In the genomic region with DNA sequence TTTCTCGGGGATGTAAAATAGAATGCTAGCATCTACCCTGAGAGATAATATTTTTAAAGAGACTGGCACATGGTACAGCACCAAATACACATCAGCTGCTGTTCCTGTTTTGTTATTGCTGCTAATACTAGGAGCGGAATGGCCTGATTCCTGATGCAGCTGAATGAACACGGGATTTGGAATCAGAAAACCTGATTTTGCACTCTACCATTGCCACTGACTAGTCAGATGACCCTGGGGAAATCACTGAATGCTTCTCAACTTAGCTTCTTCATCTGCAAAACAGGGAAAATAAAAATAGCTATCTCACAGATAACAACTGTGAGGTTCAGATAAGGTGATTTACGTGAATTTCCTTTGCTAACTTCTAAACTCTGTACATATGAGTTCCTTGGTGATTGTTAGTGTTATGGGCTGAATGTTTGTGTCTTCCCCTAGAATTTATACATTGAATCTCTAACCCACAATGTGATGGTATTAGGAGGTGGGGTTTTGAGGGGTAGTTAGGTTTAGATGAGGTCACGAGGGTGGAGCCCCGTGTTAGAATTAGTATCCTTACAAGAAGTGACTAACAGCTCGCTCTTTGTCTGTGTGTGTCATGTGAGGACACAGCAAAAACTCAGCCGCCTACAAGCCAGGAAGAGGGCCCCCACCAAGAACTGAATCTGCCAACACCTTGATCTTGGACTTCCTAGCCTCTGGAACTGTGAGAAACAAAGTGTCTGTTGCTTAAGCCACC, we compare ENCODE assay signal across 9 cellular contexts. TPM values are rescaled to one million over a fixed set of nuclear protein-coding genes. Genes with fewer than 3 reads are reported as not detected.
A peak's percentile ranks its signal among the peaks of the same experiment; 100 is the strongest.
DNase-seq lines count a peak whose midpoint lies in the region; ATAC-seq and TF ChIP-seq lines count a peak whose summit lies in the region.
"Had no signal": no experiment of that assay in that cellular context is flagged by ENCODE, and none has a peak within 500 bp of the region (broad histone marks: within the 10 kb centered on the region; RNA-seq: fewer than 3 reads in every experiment).

No MANE protein-coding gene starts in this region.

- H3K27ac Mint-ChIP-seq in neural crest cell (ENCODE audit: unreplicated experiment) (peak overlapping the region; percentile 76), type B pancreatic cell (peak overlapping the region; percentile 12)

- H3K4me3 Mint-ChIP-seq in neural crest cell = no peak overlapping the region
- H3K4me3 Mint-ChIP-seq in type B pancreatic cell = no peak overlapping the region

- H3K9me3 Mint-ChIP-seq in neural crest cell (no peaks in the 10 kb centered on the region), type B pancreatic cell (no peaks in the 10 kb centered on the region)

- DNase-seq in activated gamma-delta T cell treated with Interleukin-2 at 50 U/mL for 16 hours (peak; percentile 70), activated gamma-delta T cell (lab: John Stamatoyannopoulos, UW) (no peak), adipocyte (ENCODE audit: low read depth) (no peak), neural crest cell (ENCODE audit: low read depth, low spot score) (no peak), type B pancreatic cell (ENCODE audit: extremely low spot score, unreplicated experiment) (no peak), GM10248 (ENCODE audit: extremely low spot score) (no peak)
- DNase-seq: 8988T had no signal

- H3K27me3 Mint-ChIP-seq in neural crest cell (ENCODE audit: low read depth) (no peaks in the 10 kb centered on the region), type B pancreatic cell (no peaks in the 10 kb centered on the region)

- H3K4me1 ChIP-seq in adipocyte (ENCODE audit: control insufficient read depth, insufficient read depth, low read length) = peaks cover 37% of the 10 kb centered on the region

- peak overlapping the region; percentile 7 for H3K9ac ChIP-seq in adipocyte (ENCODE audit: low read length)

- H3K9me3 ChIP-seq in adipocyte (ENCODE audit: control insufficient read depth, low read length) = no peaks in the 10 kb centered on the region

- H3K27me3 ChIP-seq in adipocyte (replicated peaks; ENCODE audit: control insufficient read depth, insufficient read depth, low read length) = no peaks in the 10 kb centered on the region

- H3K4me1 Mint-ChIP-seq in neural crest cell = peaks cover 23% of the 10 kb centered on the region
- H3K4me1 Mint-ChIP-seq in type B pancreatic cell (ENCODE audit: unreplicated experiment) = peaks cover 7% of the 10 kb centered on the region

- TF ChIP-seq CTCF in neural crest cell (conservative IDR thresholded peaks at IDR 0.05) (no peak), type B pancreatic cell (conservative IDR thresholded peaks at IDR 0.05) (no peak), GM10248 (IDR thresholded peaks at IDR 0.05; ENCODE audit: control extremely low read depth, extremely low read depth, low read depth, missing control alignments) (no peak)

- CTCF ChIA-PET in GM10248 (lab: Yijun Ruan, JAX) = interaction anchor here (0.9 to 8.1 kb wide), 3 partner anchors 11 to 155 kb away, joined by 3 to 52 read pairs (median 30); no protein-coding TSS in a partner anchor

- H3K4me3 ChIP-seq in adipocyte (ENCODE audit: low read length) = no peak overlapping the region

- ATAC-seq in HG02571 (IDR thresholded peaks at IDR 0.05; ENCODE audit: unreplicated experiment) = no peak
- ATAC-seq in HG02642 (IDR thresholded peaks at IDR 0.05; ENCODE audit: poor library complexity, unreplicated experiment) = no peak

- no peaks in the 10 kb centered on the region for H3K36me3 ChIP-seq in adipocyte (ENCODE audit: control insufficient read depth, insufficient read depth, low read length, severe bottlenecking)

- POLR2A ChIA-PET in GM10248 (lab: Yijun Ruan, JAX) = interaction anchor here (0.7 kb wide), 1 partner anchor 237 kb away, joined by 3 read pairs; no protein-coding TSS in a partner anchor

- H3K36me3 Mint-ChIP-seq in neural crest cell (ENCODE audit: low read depth) (no peaks in the 10 kb centered on the region), type B pancreatic cell (no peaks in the 10 kb centered on the region)

RNA-seq across cellular contexts. Expression of a gene that starts 24.9 kb away (rescaled TPM):
- 4.5 and 4.6 TPM in 2 replicates for total RNA-seq in neural crest cell
- 1.00 and 5.2 TPM in 2 replicates for total RNA-seq in type B pancreatic cell (ENCODE audit: low replicate concordance)
